In the genomic region with DNA sequence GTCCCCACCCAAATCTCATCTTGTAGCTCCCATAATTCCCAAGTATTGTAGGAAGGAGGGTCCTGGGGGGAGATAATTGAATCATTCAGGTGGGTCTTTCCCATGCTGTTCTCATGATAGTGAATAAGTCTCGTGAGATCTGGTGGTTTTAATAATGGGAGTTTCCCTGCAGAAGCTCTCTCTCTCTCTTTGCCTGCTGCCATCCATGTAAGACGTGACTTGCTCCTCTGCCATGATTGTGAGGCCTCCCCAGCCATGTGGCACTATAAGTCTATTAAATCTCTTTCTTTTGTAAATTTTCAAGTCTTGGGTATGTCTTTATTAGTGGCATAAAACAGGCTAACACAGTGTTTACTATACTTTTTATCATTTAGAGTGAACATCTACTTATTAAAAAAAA, we compare ENCODE assay signal across 26 cellular contexts.
"Had no signal": no experiment of that assay in that cellular context is flagged by ENCODE, and none has a peak within 500 bp of the region (broad histone marks: within the 10 kb centered on the region; RNA-seq: fewer than 3 reads in every experiment).

No MANE protein-coding gene starts in this region.

- H3K36me3 ChIP-seq: colonic mucosa, esophagus muscularis mucosa, esophagus squamous epithelium, gastrocnemius medialis, gastroesophageal sphincter, heart left ventricle, heart right ventricle had no signal

- H3K4me1 ChIP-seq: colonic mucosa, esophagus muscularis mucosa, esophagus squamous epithelium, foreskin keratinocyte, gastrocnemius medialis, gastroesophageal sphincter, heart left ventricle, heart right ventricle had no signal

- H3K27ac ChIP-seq: colonic mucosa, coronary artery, dorsolateral prefrontal cortex, esophagus muscularis mucosa, esophagus squamous epithelium, foreskin keratinocyte, gastrocnemius medialis, gastroesophageal sphincter, heart left ventricle, heart right ventricle had no signal

- FAIRE-seq: endometrium, endothelial cell of umbilical vein, frontal cortex had no signal

- H3K9me3 ChIP-seq: colonic mucosa, esophagus squamous epithelium, gastrocnemius medialis, gastroesophageal sphincter had no signal

- DNase-seq: colonic mucosa; cortex of kidney; dermis blood vessel endothelial cell; dorsolateral prefrontal cortex; effector CD4-positive, alpha-beta T cell; effector CD8-positive, alpha-beta T cell; effector memory CD4-positive, alpha-beta T cell; effector memory CD8-positive, alpha-beta T cell; endodermal cell; erythroblast; esophagus squamous epithelium; foreskin fibroblast; foreskin melanocyte; gastrocnemius medialis; glutamatergic neuron; head of caudate nucleus; heart left ventricle; heart right ventricle had no signal

- H3K4me3 ChIP-seq: colonic mucosa, coronary artery, dorsolateral prefrontal cortex, esophagus muscularis mucosa, esophagus squamous epithelium, gastrocnemius medialis, gastroesophageal sphincter, heart left ventricle, heart right ventricle had no signal

- H3K27me3 ChIP-seq: colonic mucosa, dorsolateral prefrontal cortex, esophagus muscularis mucosa, esophagus squamous epithelium, foreskin keratinocyte, gastrocnemius medialis, gastroesophageal sphincter, heart left ventricle, heart right ventricle had no signal

- ATAC-seq: effector memory CD8-positive, alpha-beta T cell; esophagus mucosa; gastrocnemius medialis; gastroesophageal sphincter; heart left ventricle; heart right ventricle had no signal
